12 cellular contexts compared by ENCODE assay signal in genomic region chr7:132437730-132438129, GRCh38.
DNase-seq lines count a peak whose midpoint lies in the region; ATAC-seq and TF ChIP-seq lines count a peak whose summit lies in the region.
"Had no signal": no experiment of that assay in that cellular context is flagged by ENCODE, and none has a peak within 500 bp of the region (broad histone marks: within the 10 kb centered on the region; RNA-seq: fewer than 3 reads in every experiment).

No MANE protein-coding gene starts in this region.

- H3K4me2 ChIP-seq in GM23338 = no peak overlapping the region

- TF ChIP-seq CTCF in upper lobe of right lung (IDR thresholded peaks at IDR 0.05) (no peak), GM23338 (conservative IDR thresholded peaks at IDR 0.05; ENCODE audit: low read depth in 2 of 2) (no peak)

- no peak overlapping the region; the same call in 1 of the 2 replicates for H2AFZ ChIP-seq in GM23338
- H2AFZ ChIP-seq: GM23248 had no signal

- H3K36me3 Mint-ChIP-seq in GM23338 (ENCODE audit: low read depth) = no peaks in the 10 kb centered on the region

- no peaks in the 10 kb centered on the region for H3K27me3 ChIP-seq in upper lobe of right lung
- H3K27me3 ChIP-seq in GM23338 (ENCODE audit: insufficient read depth) = no peaks in the 10 kb centered on the region
- H3K27me3 ChIP-seq: adrenal gland, uterus had no signal

- intact Hi-C loops in cardiac septum (cut with DNase I) = loop anchor here (5.0 kb wide), 1 partner anchor 35 kb away; no protein-coding TSS in a partner anchor
- intact Hi-C loops in upper lobe of right lung (cut with DNase I) = no loop called here

- no peak overlapping the region for H3K27ac ChIP-seq in upper lobe of right lung
- no peak overlapping the region for H3K27ac ChIP-seq in GM23338 (ENCODE audit: low read depth)
- H3K27ac ChIP-seq: adrenal gland, GM23248, uterus had no signal

- H3K4me1 ChIP-seq in upper lobe of right lung = peaks cover 3% of the 10 kb centered on the region
- H3K4me1 ChIP-seq in GM23338 (ENCODE audit: insufficient read depth) = no peaks in the 10 kb centered on the region
- H3K4me1 ChIP-seq: adrenal gland, uterus had no signal

- peaks cover 2% of the 10 kb centered on the region for H3K27me3 Mint-ChIP-seq in GM23338 (ENCODE audit: insufficient read depth, low read depth, poor library complexity)

- DNase-seq in stimulated activated CD4-positive, alpha-beta T cell treated with anti-CD3 and anti-CD28 coated beads, Interleukin-15, amount 100 ng/mL, for 24 hours = peak; percentile 27
- no peak for DNase-seq in stimulated activated CD4-positive, alpha-beta T cell treated with anti-CD3 and anti-CD28 coated beads, Interleukin-1b, Interleukin-23, amount 100 ng/mL, for 48 hours
- DNase-seq in UCSD-AML1 (lab: John Stamatoyannopoulos, UW; ENCODE audit: unreplicated experiment) (peak; percentile 57), cardiac septum (ENCODE audit: low spot score) (peak; percentile 22), upper lobe of right lung (no peak), GM23338 (ENCODE audit: low spot score) (no peak), hypothalamus (lab: John Stamatoyannopoulos, UW) (no peak)
- DNase-seq: adrenal gland, GM23248, NCI-H1694, uterus had no signal

- peaks cover 5% of the 10 kb centered on the region; the same call in 2 of the 3 replicates for H3K4me1 Mint-ChIP-seq in GM23338

- no peak overlapping the region for H3K27ac Mint-ChIP-seq in GM23338

- no peaks in the 10 kb centered on the region for H4K20me1 ChIP-seq in GM23338 (replicated peaks; ENCODE audit: insufficient read depth)

- H3K9me3 ChIP-seq in upper lobe of right lung = no peaks in the 10 kb centered on the region
- H3K9me3 ChIP-seq: adrenal gland, uterus had no signal

- no peaks in the 10 kb centered on the region for H3F3A ChIP-seq in GM23338 (replicated peaks; ENCODE audit: low read depth)

- ATAC-seq in upper lobe of right lung (peak; percentile 34), GM23338 (no peak), GM19467 (IDR thresholded peaks at IDR 0.05; ENCODE audit: unreplicated experiment) (no peak)

- H3K4me3 ChIP-seq in upper lobe of right lung (no peak overlapping the region), GM23338 (no peak overlapping the region)
- H3K4me3 ChIP-seq: adrenal gland, GM23248, uterus had no signal

- no peaks in the 10 kb centered on the region for H3K9me3 Mint-ChIP-seq in GM23338

- no peak overlapping the region for H3K4me3 Mint-ChIP-seq in GM23338

- H3K79me2 ChIP-seq in GM23338 (replicated peaks; ENCODE audit: insufficient read depth) = no peaks in the 10 kb centered on the region

- H3K36me3 ChIP-seq in upper lobe of right lung (no peaks in the 10 kb centered on the region), GM23338 (ENCODE audit: insufficient read depth) (no peaks in the 10 kb centered on the region)
- H3K36me3 ChIP-seq: adrenal gland, uterus had no signal

- no peaks in the 10 kb centered on the region for H3K9me2 ChIP-seq in GM23338 (ENCODE audit: insufficient read depth)

TF ChIP-seq in GM23338, 12 proteins besides CTCF, POLR2A, EP300 and RAD21:
- TF ChIP-seq JUNB (IDR thresholded peaks at IDR 0.05; ENCODE audit: unreplicated experiment) (no peak), NANOG (IDR thresholded peaks at IDR 0.05; ENCODE audit: borderline replicate concordance) (no peak), EZH2 (IDR thresholded peaks at IDR 0.05; ENCODE audit: low read depth, unreplicated experiment) (no peak), REST (IDR thresholded peaks at IDR 0.05; ENCODE audit: unreplicated experiment) (no peak), ZNF462 (CRISPR knock-in tag; IDR thresholded peaks at IDR 0.05) (no peak), POLR2AphosphoS5 (IDR thresholded peaks at IDR 0.05; ENCODE audit: low read depth) (no peak), ZNF331 (CRISPR knock-in tag; IDR thresholded peaks at IDR 0.05; ENCODE audit: low read depth) (no peak), CREB1 (CRISPR knock-in tag; IDR thresholded peaks at IDR 0.05; ENCODE audit: low read depth) (no peak), ZNF114 (CRISPR knock-in tag; IDR thresholded peaks at IDR 0.05) (no peak), EZH2phosphoT487 (IDR thresholded peaks at IDR 0.05; ENCODE audit: unreplicated experiment) (no peak)

Comparison
In these comparisons a context has a peak if more than half of its experiments do, and no peak if none do; other contexts are left out.
1. DNase-seq: peak in stimulated activated CD4-positive, alpha-beta T cell treated with anti-CD3 and anti-CD28 coated beads, Interleukin-15, amount 100 ng/mL, for 24 hours (single experiment), UCSD-AML1 (single experiment) and cardiac septum (single experiment); none in stimulated activated CD4-positive, alpha-beta T cell treated with anti-CD3 and anti-CD28 coated beads, Interleukin-1b, Interleukin-23, amount 100 ng/mL, for 48 hours (single experiment), upper lobe of right lung (single experiment), GM23338 (single experiment) and hypothalamus (0 of 51).